Comparison of ENCODE assay signal across 14 cellular contexts in genomic region chr17:57990037-57990436, GRCh38. TPM values are rescaled to one million over a fixed set of nuclear protein-coding genes. Genes with fewer than 3 reads are reported as not detected.
DNase-seq lines count a peak whose midpoint lies in the region; ATAC-seq and TF ChIP-seq lines count a peak whose summit lies in the region.
"Had no signal": no experiment of that assay in that cellular context is flagged by ENCODE, and none has a peak within 500 bp of the region (broad histone marks: within the 10 kb centered on the region; RNA-seq: fewer than 3 reads in every experiment).

No MANE protein-coding gene starts in this region.

- H3K9me3 Mint-ChIP-seq in activated T-cell treated with anti-CD3 and anti-CD28 coated beads, Interleukin-2, amount 50 U/mL, for 24 hours, result no peaks in the 10 kb centered on the region
- H3K9me3 Mint-ChIP-seq in HFFc6 (no peaks in the 10 kb centered on the region), endothelial cell (ENCODE audit: unreplicated experiment) (no peaks in the 10 kb centered on the region), osteocyte (ENCODE audit: unreplicated experiment) (no peaks in the 10 kb centered on the region)

- peaks cover 65% of the 10 kb centered on the region for H3K4me1 Mint-ChIP-seq in activated T-cell treated with anti-CD3 and anti-CD28 coated beads, Interleukin-2, amount 50 U/mL, for 24 hours (ENCODE audit: low read depth)
- H3K4me1 Mint-ChIP-seq in HFFc6 (ENCODE audit: low read depth) (peaks cover 83% of the 10 kb centered on the region), endothelial cell (ENCODE audit: unreplicated experiment) (peaks cover 56% of the 10 kb centered on the region), osteocyte (ENCODE audit: unreplicated experiment) (peaks cover 45% of the 10 kb centered on the region)

- peak overlapping the region; percentile 72 for H3K27ac Mint-ChIP-seq in activated T-cell treated with anti-CD3 and anti-CD28 coated beads, Interleukin-2, amount 50 U/mL, for 24 hours
- H3K27ac Mint-ChIP-seq in HFFc6 (peak overlapping the region; percentile 94), endothelial cell (ENCODE audit: unreplicated experiment) (peak overlapping the region; percentile 96), osteocyte (ENCODE audit: unreplicated experiment) (peak overlapping the region; percentile 90)

- no peaks in the 10 kb centered on the region for H3K27me3 Mint-ChIP-seq in activated T-cell treated with anti-CD3 and anti-CD28 coated beads, Interleukin-2, amount 50 U/mL, for 24 hours
- H3K27me3 Mint-ChIP-seq in HFFc6 (ENCODE audit: insufficient read depth), result peaks cover 3% of the 10 kb centered on the region; the same call in 1 of the 2 replicates
- H3K27me3 Mint-ChIP-seq in endothelial cell (ENCODE audit: unreplicated experiment), result peaks cover 10% of the 10 kb centered on the region
- no peaks in the 10 kb centered on the region for H3K27me3 Mint-ChIP-seq in osteocyte (ENCODE audit: unreplicated experiment)

- H3K4me3 Mint-ChIP-seq in activated T-cell treated with anti-CD3 and anti-CD28 coated beads, Interleukin-2, amount 50 U/mL, for 24 hours, result peak overlapping the region; percentile 85
- H3K4me3 Mint-ChIP-seq in HFFc6, result peak overlapping the region; percentile 91; the same call in 1 of the 2 replicates
- H3K4me3 Mint-ChIP-seq in endothelial cell (ENCODE audit: unreplicated experiment), result peak overlapping the region; percentile 95
- H3K4me3 Mint-ChIP-seq in osteocyte (ENCODE audit: unreplicated experiment), result peak overlapping the region; percentile 22

- no peak for DNase-seq in activated T-cell treated with anti-CD3 and anti-CD28 coated beads, Interleukin-2, amount 50 U/mL, for 24 hours
- no peak for DNase-seq in activated T-cell treated with anti-CD3 and anti-CD28 coated beads, Interleukin-2, amount 50 U/mL, for 1 hour
- DNase-seq in HFFc6 (no peak), endothelial cell (ENCODE audit: low spot score) (no peak), osteocyte (ENCODE audit: extremely low spot score, unreplicated experiment) (no peak), middle frontal gyrus (ENCODE audit: extremely low spot score, low spot score) (no peak)
- no peak for DNase-seq in stimulated activated CD4-positive, alpha-beta T cell treated with anti-CD3 and anti-CD28 coated beads, Interleukin-2, amount 100 ng/mL, for 48 hours
- DNase-seq: anterior cingulate cortex; DMS79; effector CD4-positive, alpha-beta T cell; NCI-H1436 treated with DMSO at 0.1 percent for 48 hours; NCI-H524 treated with DMSO at 0.1 percent for 48 hours; nucleus accumbens had no signal

- ATAC-seq in HG03095 (IDR thresholded peaks at IDR 0.05; ENCODE audit: unreplicated experiment), result no peak

- peaks cover 29% of the 10 kb centered on the region for H3K36me3 Mint-ChIP-seq in activated T-cell treated with anti-CD3 and anti-CD28 coated beads, Interleukin-2, amount 50 U/mL, for 24 hours (ENCODE audit: low read depth)
- peaks cover 10% of the 10 kb centered on the region; the same call in 1 of the 2 replicates for H3K36me3 Mint-ChIP-seq in HFFc6 (ENCODE audit: low read depth)
- H3K36me3 Mint-ChIP-seq in endothelial cell (ENCODE audit: low read depth, unreplicated experiment), result peaks cover 9% of the 10 kb centered on the region
- H3K36me3 Mint-ChIP-seq in osteocyte (ENCODE audit: unreplicated experiment), result no peaks in the 10 kb centered on the region

- TF ChIP-seq CTCF in HFFc6 (IDR thresholded peaks at IDR 0.05) (no peak), endothelial cell (IDR thresholded peaks at IDR 0.05; ENCODE audit: unreplicated experiment) (no peak), osteocyte (IDR thresholded peaks at IDR 0.05) (no peak)

RNA-seq across cellular contexts. Expression of gene VEZF1, which starts 2.0 kb away (rescaled TPM):
- total RNA-seq in HFFc6 (2021; fragmentation: NEBNext Ultra II Directional; extraction: Animal tissue kit (Norgen Biotek cat#: 25700)), result 10 to 100 TPM; 41.7 to 56.5 (median 51.8) TPM
- 43.7 TPM for total RNA-seq in endothelial cell (ENCODE audit: unreplicated experiment)
- 50.6 and 50.8 TPM in 2 replicates for total RNA-seq in osteocyte

RNA-seq across cellular contexts. Expression of gene SRSF1, which starts 17.0 kb away (rescaled TPM):
- total RNA-seq in HFFc6 (2021; fragmentation: NEBNext Ultra II Directional; extraction: Animal tissue kit (Norgen Biotek cat#: 25700)), result 100 to 1,000 TPM; 216 to 296 (median 271) TPM
- total RNA-seq in endothelial cell (ENCODE audit: unreplicated experiment), result 201 TPM
- 158 and 161 TPM in 2 replicates for total RNA-seq in osteocyte

RNA-seq across cellular contexts. Expression of gene CUEDC1, which starts 34.8 kb away (rescaled TPM):
- 10 to 100 TPM; 34.0 to 41.0 (median 34.9) TPM for total RNA-seq in HFFc6 (2021; fragmentation: NEBNext Ultra II Directional; extraction: Animal tissue kit (Norgen Biotek cat#: 25700))
- total RNA-seq in endothelial cell (ENCODE audit: unreplicated experiment) (13.3 TPM), osteocyte (34.7 and 38.4 TPM in 2 replicates)

Comparison
In these comparisons a context has a peak if more than half of its experiments do, and no peak if none do; other contexts are left out.
1. H3K4me3 Mint-ChIP-seq: peak in every context shown above with its lines; median percentile 95 in endothelial cell; 91 in HFFc6; 85 in activated T-cell treated with anti-CD3 and anti-CD28 coated beads, Interleukin-2, amount 50 U/mL, for 24 hours; 22 in osteocyte.